ENCODE assay signal across 8 cellular contexts in the genomic region with DNA sequence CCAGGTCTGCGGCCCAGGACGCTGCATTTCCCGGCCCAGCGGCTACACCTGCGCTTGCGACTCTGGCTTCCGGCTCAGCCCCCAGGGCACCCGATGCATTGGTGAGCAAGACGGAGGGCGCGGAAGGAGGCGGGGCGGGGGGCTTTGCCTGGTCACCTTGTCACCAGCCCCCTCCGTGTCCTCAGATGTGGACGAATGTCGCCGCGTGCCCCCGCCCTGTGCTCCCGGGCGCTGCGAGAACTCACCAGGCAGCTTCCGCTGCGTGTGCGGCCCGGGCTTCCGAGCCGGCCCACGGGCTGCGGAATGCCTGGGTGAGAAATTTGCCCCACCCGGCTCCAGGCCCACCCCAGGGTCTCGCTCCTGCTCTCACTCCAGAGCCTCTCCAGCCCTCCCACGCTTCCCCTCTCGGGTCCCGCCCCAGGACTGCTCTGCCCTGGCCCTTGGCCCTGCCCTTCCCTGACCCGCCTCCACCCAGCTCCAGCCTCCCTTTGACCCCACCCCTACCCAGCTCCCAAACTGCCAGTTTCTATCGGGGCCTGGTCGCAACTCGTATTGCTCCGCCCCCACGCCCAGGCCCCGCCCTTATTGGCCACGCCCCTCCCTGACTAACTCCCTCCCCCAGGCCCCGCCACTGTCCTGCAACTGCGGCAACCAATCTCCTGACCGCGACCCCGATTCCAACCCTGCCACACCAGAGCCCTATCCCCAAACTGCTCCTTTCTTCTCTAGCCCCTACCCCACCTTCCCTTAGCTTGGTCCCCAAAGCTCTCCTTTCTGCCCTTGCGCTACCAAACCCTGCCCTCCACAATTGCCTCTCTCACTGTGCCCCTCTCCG. TPM values are rescaled to one million over a fixed set of nuclear protein-coding genes. Genes with fewer than 3 reads are reported as not detected.
DNase-seq lines count a peak whose midpoint lies in the region; ATAC-seq lines count a peak whose summit lies in the region.

No MANE protein-coding gene starts in this region.

- no peaks in the 10 kb centered on the region for H3K36me3 Mint-ChIP-seq in activated naive CD8-positive, alpha-beta T cell

- H3K27ac ChIP-seq in aorta (ENCODE audit: low read depth in 1 of 2, low read length in 2 of 2) = peak overlapping the region in 1 of 2 donors; percentile 49

- H3K36me3 ChIP-seq in aorta (ENCODE audit: control insufficient read depth in 1 of 2, insufficient read depth in 2 of 2, low read length in 1 of 2) = no peaks in the 10 kb centered on the region

- WGBS in aorta, 2 donors = 44 to 50% methylated on average over 47 to 50 of the region's 50 CpGs

- peak overlapping the region; percentile 89 for H3K4me3 Mint-ChIP-seq in activated naive CD8-positive, alpha-beta T cell

- H3K9me3 ChIP-seq in aorta (ENCODE audit: control insufficient read depth, low read length) = no peaks in the 10 kb centered on the region

- peaks cover 53% of the 10 kb centered on the region for H3K4me1 Mint-ChIP-seq in activated naive CD8-positive, alpha-beta T cell (ENCODE audit: low read depth)

- H3K27me3 Mint-ChIP-seq in activated naive CD8-positive, alpha-beta T cell = no peaks in the 10 kb centered on the region

- no peak overlapping the region for H3K4me3 ChIP-seq in aorta (ENCODE audit: low read length in 2 of 2)

- intact Hi-C loops in left cardiac atrium (cut with DNase I) (no loop called here), aorta (cut with DNase I) (loop anchor here in 1 of 2 donors (10.0 kb wide), 1 partner anchor 145 kb away; a partner anchor contains a TSS)

- no peaks in the 10 kb centered on the region for H3K27me3 ChIP-seq in aorta (ENCODE audit: control insufficient read depth in 1 of 2, insufficient read depth in 2 of 2, low read length in 1 of 2)

- no peaks in the 10 kb centered on the region for H3K9me3 Mint-ChIP-seq in activated naive CD8-positive, alpha-beta T cell (ENCODE audit: low read depth)

- H3K27ac Mint-ChIP-seq in activated naive CD8-positive, alpha-beta T cell = peak overlapping the region; percentile 96

- ATAC-seq in GM18909 (IDR thresholded peaks at IDR 0.05; ENCODE audit: poor library complexity, unreplicated experiment) = peak; percentile 62
- peak; percentile 31 for ATAC-seq in HG03469 (IDR thresholded peaks at IDR 0.05; ENCODE audit: unreplicated experiment)
- peak; percentile 40 to 66 for ATAC-seq in left cardiac atrium
- ATAC-seq in aorta (ENCODE audit: low FRiP score) = peak; percentile 69

- DNase-seq in AG08395 (ENCODE audit: low spot score) (peak; percentile 98), SKM-1 (lab: John Stamatoyannopoulos, UW; ENCODE audit: unreplicated experiment) (peak; percentile 71), left cardiac atrium (peak; percentile 92), renal cortical epithelial cell (ENCODE audit: low read depth) (peak; percentile 71), aorta (peak; percentile 93 to 95)

- no peaks in the 10 kb centered on the region for H3K4me1 ChIP-seq in aorta (ENCODE audit: control insufficient read depth in 1 of 2, insufficient read depth in 2 of 2, low read length in 2 of 2)

RNA-seq across cellular contexts. Expression of a gene that starts 8.6 kb away (rescaled TPM):
- total RNA-seq in left cardiac atrium (100 to 1,000 TPM; 272 to 361 TPM), renal cortical epithelial cell (14.9 and 15.5 TPM in 2 replicates), aorta (100 to 1,000 TPM; 286 to 725 TPM)
- polyA plus RNA-seq in aorta = 100 to 1,000 TPM; 140 to 768 TPM

RNA-seq across cellular contexts. Expression of a gene that starts 33.1 kb away (rescaled TPM):
- total RNA-seq in left cardiac atrium (10 to 100 TPM; 23.5 to 24.4 TPM), renal cortical epithelial cell (32.8 and 53.5 TPM in 2 replicates), aorta (10 to 100 TPM; 54.0 to 75.3 TPM)
- 100 to 1,000 TPM in 1 of 2 donors, 10 to 100 TPM in 1; 29.4 to 150 TPM for polyA plus RNA-seq in aorta

Comparison
In these comparisons a context has a peak if more than half of its experiments do, and no peak if none do; other contexts are left out.
1. RNA of a gene that starts 8.6 kb away (total RNA-seq): 286 to 725 TPM in aorta and 272 to 361 TPM in left cardiac atrium; 14.9 to 15.5 TPM in renal cortical epithelial cell; every median in the first group is over 10 times any median in the second.
2. Peak in every context shown above with its lines, with median percentiles within 50 percentile points of each other: DNase-seq and ATAC-seq.